Comparison of ENCODE assay signal across 28 cellular contexts in the genomic region with DNA sequence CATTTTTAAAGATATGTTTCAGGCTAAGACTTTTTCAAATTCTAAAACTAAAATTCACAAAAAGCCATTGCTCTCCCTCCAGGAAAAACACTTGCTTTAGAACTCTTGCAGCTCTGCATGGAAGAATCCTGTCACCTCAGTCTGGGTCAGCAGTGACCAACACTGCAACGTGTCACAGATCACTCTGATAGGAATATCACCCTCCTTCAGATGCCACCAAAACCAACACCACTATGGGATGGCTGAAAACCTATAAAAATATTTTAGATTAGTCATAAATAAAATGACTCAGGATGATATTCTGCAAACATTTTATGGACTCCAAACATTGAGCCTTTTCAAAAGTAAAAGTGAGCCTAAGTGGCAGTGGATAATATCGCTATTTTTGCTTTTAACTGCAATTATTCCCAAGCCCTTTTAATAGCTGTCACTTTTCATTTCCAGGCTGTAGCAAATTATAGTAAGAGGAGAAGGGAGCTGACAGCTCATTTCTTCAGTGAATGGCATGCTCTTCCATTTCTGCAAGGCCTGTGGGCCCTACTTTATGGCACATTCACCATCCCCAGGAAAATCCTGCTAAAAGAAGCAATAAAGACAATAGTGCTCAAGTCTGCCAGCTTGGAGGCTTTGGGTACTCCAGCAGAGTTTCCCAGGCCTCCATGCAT.
"Had no signal": no experiment of that assay in that cellular context is flagged by ENCODE, and none has a peak within 500 bp of the region (broad histone marks: within the 10 kb centered on the region; RNA-seq: fewer than 3 reads in every experiment).

No MANE protein-coding gene starts in this region.

- H3K9ac ChIP-seq: SK-N-SH had no signal

- H3K4me3 Mint-ChIP-seq: activated CD4-positive, alpha-beta memory T cell treated with anti-CD3 and anti-CD28 coated beads, Interleukin-2, amount 10 ng/mL, durations not matched to agents 7 days and 5 days; activated naive CD8-positive, alpha-beta T cell; WTC11 had no signal

- H3K9me3 ChIP-seq: adrenal gland, Peyer's patch, SJCRH30, SK-N-SH had no signal

- H3K27me3 Mint-ChIP-seq: activated CD4-positive, alpha-beta memory T cell treated with anti-CD3 and anti-CD28 coated beads, Interleukin-2, amount 10 ng/mL, durations not matched to agents 7 days and 5 days; activated naive CD8-positive, alpha-beta T cell had no signal

- H3K27ac ChIP-seq: adrenal gland, Peyer's patch, RWPE1, SJCRH30 had no signal

- H3K4me1 ChIP-seq: Peyer's patch, SJCRH30 had no signal

- H3K9me3 Mint-ChIP-seq: activated CD4-positive, alpha-beta memory T cell treated with anti-CD3 and anti-CD28 coated beads, Interleukin-2, amount 10 ng/mL, durations not matched to agents 7 days and 5 days; WTC11 had no signal

- H3K27me3 ChIP-seq: adrenal gland, Peyer's patch, SJCRH30 had no signal

- H3K4me1 Mint-ChIP-seq: WTC11 had no signal

- H3K36me3 Mint-ChIP-seq: WTC11 had no signal

- H3K27ac Mint-ChIP-seq: activated CD4-positive, alpha-beta memory T cell treated with anti-CD3 and anti-CD28 coated beads, Interleukin-2, amount 10 ng/mL, durations not matched to agents 7 days and 5 days; activated naive CD8-positive, alpha-beta T cell; WTC11 had no signal

- H3K4me3 ChIP-seq: adrenal gland, Peyer's patch, SJCRH30 had no signal

- ATAC-seq: WTC11 had no signal

- H3K36me3 ChIP-seq: adrenal gland, Peyer's patch had no signal

- DNase-seq: activated CD4-positive, alpha-beta memory T cell treated with anti-CD3 and anti-CD28 coated beads, Interleukin-2, amount 10 ng/mL, durations not matched to agents 7 days and 5 days; activated CD4-positive, alpha-beta T cell treated with anti-CD3 and anti-CD28 coated beads for 1 hour; activated CD4-positive, alpha-beta T cell treated with anti-CD3 and anti-CD28 coated beads, Interleukin-2, amount 50 U/mL, for 1 hour; activated effector memory CD4-positive, alpha-beta T cell treated with anti-CD3 and anti-CD28 coated beads, Interleukin-2, amount 50 U/mL, for 16 hours; activated naive CD4-positive, alpha-beta T cell treated with Interleukin-2 at 50 U/mL for 16 hours; adrenal gland; anterior cingulate cortex; cerebellar nuclear complex; Kasumi-1; KBM-7; NCI-H1048; NCI-H146; NCI-H187 treated with DMSO at 0.1 percent for 48 hours; NCI-H2081 treated with DMSO at 0.1 percent for 48 hours; NCI-H345; NCI-H510A; NCI-H526 treated with DMSO at 0.1 percent for 48 hours; NCI-H82; NK-92 treated with Interleukin-12 subunit alpha and Interleukin-12 subunit beta, amount 100 ng/mL, for 24 hours; OCI-M1; Peyer's patch; Right ventricle myocardium superior; SJCRH30; SK-N-SH; T-helper 1 cell had no signal
